6 cellular contexts compared by ENCODE assay signal in genomic region chr14:104467236-104467635, GRCh38.
"Had no signal": no experiment of that assay in that cellular context is flagged by ENCODE, and none has a peak within 500 bp of the region (broad histone marks: within the 10 kb centered on the region; RNA-seq: fewer than 3 reads in every experiment).

No MANE protein-coding gene starts in this region.

- H3K27ac ChIP-seq: HL-60 had no signal

- H3K9me3 Mint-ChIP-seq: IgD-negative memory B cell had no signal

- H3K4me3 Mint-ChIP-seq: IgD-negative memory B cell had no signal

- DNase-seq: IMR-90, KBM-7, KG1 had no signal

- H3K36me3 Mint-ChIP-seq: IgD-negative memory B cell had no signal

- H3K27ac Mint-ChIP-seq: IgD-negative memory B cell had no signal

- FAIRE-seq: HTR-8/SVneo had no signal
